8 cellular contexts compared by ENCODE assay signal in the genomic region with DNA sequence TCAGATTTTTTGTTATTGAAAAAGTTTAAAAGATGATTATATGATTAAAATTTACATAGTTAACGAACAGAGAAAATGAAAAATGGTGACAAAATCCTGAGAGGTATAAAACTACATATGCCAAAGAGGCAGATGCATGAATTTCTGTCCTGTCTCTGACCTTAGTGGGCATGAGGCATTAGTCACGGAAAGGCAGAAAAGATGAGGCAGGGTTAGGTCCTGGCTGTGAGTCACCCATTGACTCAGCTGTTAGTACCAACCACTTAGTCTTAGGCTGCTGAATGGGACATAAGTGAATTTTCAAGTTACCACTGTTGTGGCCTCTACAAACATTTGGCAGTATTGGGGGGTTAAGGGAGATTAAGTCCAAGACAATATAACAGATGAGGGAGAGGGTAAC. TPM values are rescaled to one million over a fixed set of nuclear protein-coding genes. Genes with fewer than 3 reads are reported as not detected.
DNase-seq lines count a peak whose midpoint lies in the region; ATAC-seq and TF ChIP-seq lines count a peak whose summit lies in the region.

No MANE protein-coding gene starts in this region.

- H3K79me1 ChIP-seq in H9 (ENCODE audit: insufficient read depth, low read depth, low read length, poor library complexity, severe bottlenecking): no peaks in the 10 kb centered on the region

- H3K4me3 ChIP-seq in naive thymus-derived CD4-positive, alpha-beta T cell (ENCODE audit: low read length): no peak overlapping the region

- POLR2A ChIA-PET in naive thymus-derived CD4-positive, alpha-beta T cell (lab: Charles Lee): interaction anchor here (0.7 kb wide), 1 partner anchor 63 kb away, joined by 3 read pairs; no protein-coding TSS in a partner anchor
- POLR2A ChIA-PET in GM10248 (lab: Yijun Ruan, JAX): no interaction called here

- no peak overlapping the region for H2AFZ ChIP-seq in H9 (ENCODE audit: low read length)

- H3K4me3 Mint-ChIP-seq in naive thymus-derived CD4-positive, alpha-beta T cell: no peak overlapping the region
- H3K4me3 Mint-ChIP-seq in H9: no peak overlapping the region

- no peaks in the 10 kb centered on the region for H3K23me2 ChIP-seq in H9 (ENCODE audit: insufficient read length, low read depth, low read length, poor library complexity, severe bottlenecking)

- TF ChIP-seq CTCF in H9 (conservative IDR thresholded peaks at IDR 0.05) (no peak), GM10248 (IDR thresholded peaks at IDR 0.05; ENCODE audit: control extremely low read depth, extremely low read depth, low read depth, missing control alignments) (no peak)

- H3K27me3 Mint-ChIP-seq in naive thymus-derived CD4-positive, alpha-beta T cell: no peaks in the 10 kb centered on the region
- no peaks in the 10 kb centered on the region for H3K27me3 Mint-ChIP-seq in H9 (ENCODE audit: low read depth)

- H3K4me1 ChIP-seq in naive thymus-derived CD4-positive, alpha-beta T cell (ENCODE audit: control insufficient read depth in 2 of 2, insufficient read depth in 2 of 2, low read length in 2 of 2): peaks cover 10 to 20% of the 10 kb centered on the region in 2 donors
- no peaks in the 10 kb centered on the region for H3K4me1 ChIP-seq in H9 (ENCODE audit: insufficient read depth, low read length)

- intact Hi-C loops in naive thymus-derived CD4-positive, alpha-beta T cell (cut with micrococcal nuclease): loop anchor here in 1 of 2 donors (1.0 kb wide), 1 partner anchor 7 kb away; no protein-coding TSS in a partner anchor

- H2BK120ac ChIP-seq in H9 (ENCODE audit: low read depth, low read length, poor library complexity, severe bottlenecking): no peak overlapping the region

- peaks cover 20 to 36% of the 10 kb centered on the region in 2 donors for H3K36me3 Mint-ChIP-seq in activated naive CD4-positive, alpha-beta T cell treated with anti-CD3 and anti-CD28 coated beads, Interleukin-2, amount 50 U/mL, for 72 hours
- H3K36me3 Mint-ChIP-seq in naive thymus-derived CD4-positive, alpha-beta T cell: peaks cover 9 to 51% (median 36%) of the 10 kb centered on the region in 5 donors
- H3K36me3 Mint-ChIP-seq in H9 (ENCODE audit: insufficient read depth in 1 of 3, low read depth in 3 of 3): peaks cover 12 to 20% (median 17%) of the 10 kb centered on the region in 3 experiments

- H3K4ac ChIP-seq in H9 (ENCODE audit: low read depth, low read length): no peak overlapping the region

- DNase-seq in CD1c-positive myeloid dendritic cell (ENCODE audit: extremely low spot score) (peak; percentile 58), HT1080 (ENCODE audit: low read depth) (peak; percentile 97), H9 (no peak), GOT3 (lab: John Stamatoyannopoulos, UW) (no peak), GM10248 (ENCODE audit: extremely low spot score) (no peak), NCI-H1048 (lab: John Stamatoyannopoulos, UW) (no peak)
- peak in 1 of 2 donors; percentile 24 for DNase-seq in activated naive CD4-positive, alpha-beta T cell treated with anti-CD3 and anti-CD28 coated beads, Interleukin-2, amount 50 U/mL, for 72 hours (ENCODE audit: low spot score in 2 of 2)
- peak in 1 of 9 donors; percentile 24 for DNase-seq in naive thymus-derived CD4-positive, alpha-beta T cell

- H3K27ac ChIP-seq in naive thymus-derived CD4-positive, alpha-beta T cell (ENCODE audit: low read depth, low read length): no peak overlapping the region
- no peak overlapping the region for H3K27ac ChIP-seq in H9 (ENCODE audit: insufficient read length, low read depth, low read length)

- no peak overlapping the region for H2BK15ac ChIP-seq in H9 (ENCODE audit: low read depth, low read length)

- no peak overlapping the region for H3K14ac ChIP-seq in H9 (ENCODE audit: insufficient read depth, low read length)

- peak; percentile 99 to 100 for ATAC-seq in activated naive CD4-positive, alpha-beta T cell treated with anti-CD3 and anti-CD28 coated beads, Interleukin-2, amount 50 U/mL, for 72 hours
- ATAC-seq in naive thymus-derived CD4-positive, alpha-beta T cell: peak; percentile 78

- no peaks in the 10 kb centered on the region; the same call in 1 of the 2 replicates for H3K79me2 ChIP-seq in H9 (ENCODE audit: insufficient read depth, low read length)

- H2BK5ac ChIP-seq in H9 (ENCODE audit: insufficient read length, low read length): no peak overlapping the region

- H3K27me3 ChIP-seq in naive thymus-derived CD4-positive, alpha-beta T cell (ENCODE audit: control insufficient read depth in 2 of 2, insufficient read depth in 2 of 2, low read length in 2 of 2): no peaks in the 10 kb centered on the region
- H3K27me3 ChIP-seq in H9 (ENCODE audit: insufficient read depth, low read length): no peaks in the 10 kb centered on the region

- peaks cover 2 to 8% (median 3%) of the 10 kb centered on the region in 3 experiments for H3K36me3 ChIP-seq in naive thymus-derived CD4-positive, alpha-beta T cell (ENCODE audit: control insufficient read depth in 2 of 3, insufficient read depth in 3 of 3, low read length in 3 of 3)

- H4K5ac ChIP-seq in H9 (ENCODE audit: insufficient read length, low read depth, low read length): no peak overlapping the region

- peaks cover 0 to 4% of the 10 kb centered on the region in 2 donors for H3K9me3 Mint-ChIP-seq in activated naive CD4-positive, alpha-beta T cell treated with anti-CD3 and anti-CD28 coated beads, Interleukin-2, amount 50 U/mL, for 72 hours
- peaks cover 0 to 15% (median 7%) of the 10 kb centered on the region in 11 donors for H3K9me3 Mint-ChIP-seq in naive thymus-derived CD4-positive, alpha-beta T cell
- H3K9me3 Mint-ChIP-seq in H9: peaks cover 0 to 3% of the 10 kb centered on the region in 2 experiments; a peak in 1 of 5 replicates

- H3K9me3 ChIP-seq in naive thymus-derived CD4-positive, alpha-beta T cell (ENCODE audit: control insufficient read depth in 2 of 3, low read length in 3 of 3): no peaks in the 10 kb centered on the region
- H3K9me3 ChIP-seq in H9 (ENCODE audit: control insufficient read depth, low read depth, low read length): no peaks in the 10 kb centered on the region

- no peak overlapping the region for H3K23ac ChIP-seq in H9 (ENCODE audit: insufficient read length, low read depth, low read length)

- H4K8ac ChIP-seq in H9 (replicated peaks; ENCODE audit: insufficient read length, low read depth, low read length): no peak overlapping the region

- H4K20me1 ChIP-seq in H9 (ENCODE audit: control insufficient read depth, insufficient read depth, insufficient read length): no peaks in the 10 kb centered on the region

- no peak overlapping the region for H4K91ac ChIP-seq in H9 (ENCODE audit: insufficient read length, low read depth, low read length)

- CTCF ChIA-PET in naive thymus-derived CD4-positive, alpha-beta T cell (lab: Charles Lee): no interaction called here
- CTCF ChIA-PET in GM10248 (lab: Yijun Ruan, JAX): no interaction called here

- no peak overlapping the region for H2BK12ac ChIP-seq in H9 (ENCODE audit: insufficient read length, low read depth, low read length)

- H3K18ac ChIP-seq in H9 (ENCODE audit: insufficient read length, low read depth, low read length): no peak overlapping the region

- WGBS in H9 (ENCODE audit: extremely low coverage, insufficient read length, low lambda C conversion rate): 100% methylated on average over 1 of the region's 2 CpGs

- no peak overlapping the region for H2AK5ac ChIP-seq in H9 (ENCODE audit: insufficient read length, low read length)

- H3K56ac ChIP-seq in H9 (ENCODE audit: insufficient read length, low read depth, low read length): no peak overlapping the region

- H3K9ac ChIP-seq in H9 (ENCODE audit: extremely low read depth, insufficient read length, low read length): no peak overlapping the region

- H3K27ac Mint-ChIP-seq in activated naive CD4-positive, alpha-beta T cell treated with anti-CD3 and anti-CD28 coated beads, Interleukin-2, amount 50 U/mL, for 72 hours: no peak overlapping the region
- peak overlapping the region in 2 of 9 donors; percentile 8 to 14 for H3K27ac Mint-ChIP-seq in naive thymus-derived CD4-positive, alpha-beta T cell
- H3K27ac Mint-ChIP-seq in H9: peak overlapping the region in 1 of 3 experiments; percentile 71; a peak in 2 of 7 replicates

- peaks cover 38 to 79% (median 56%) of the 10 kb centered on the region in 7 donors for H3K4me1 Mint-ChIP-seq in naive thymus-derived CD4-positive, alpha-beta T cell
- H3K4me1 Mint-ChIP-seq in H9: peaks cover 11 to 13% of the 10 kb centered on the region in 2 experiments; a peak in 2 of 4 replicates

- no peak overlapping the region for H3K4me2 ChIP-seq in H9 (ENCODE audit: insufficient read depth, insufficient read length, low read length)

- H2BK20ac ChIP-seq in H9 (ENCODE audit: low read depth, low read length, poor library complexity, severe bottlenecking): no peak overlapping the region

- H3T11ph ChIP-seq in H9 (ENCODE audit: low read length): no peak overlapping the region

RNA-seq across cellular contexts. Expression of gene RASA1, which starts 33.1 kb away (rescaled TPM):
- total RNA-seq in HT1080 (2014; rRNA removed; shearing (Covaris generic)): 65.9 and 79.3 TPM in 2 replicates
- polyA plus RNA-seq in HT1080 (2015; cell fraction: cytosol; rRNA removed): 112 and 155 TPM in 2 replicates
- polyA plus RNA-seq in HT1080 (2015; cell fraction: nucleus; rRNA removed): 271 and 284 TPM in 2 replicates
- 10 to 100 TPM; 16.9 to 22.9 TPM for total RNA-seq in activated naive CD4-positive, alpha-beta T cell treated with anti-CD3 and anti-CD28 coated beads, Interleukin-2, amount 50 U/mL, for 72 hours
- 10 to 100 TPM; 20.9 to 30.7 (median 27.5) TPM for total RNA-seq in naive thymus-derived CD4-positive, alpha-beta T cell
- polyA plus RNA-seq in naive thymus-derived CD4-positive, alpha-beta T cell: 1 to 10 TPM; 5.9 to 6.6 TPM
- 29.6 TPM in 2 replicates for total RNA-seq in H9 (2021)

Comparison
In these comparisons a context has a peak if more than half of its experiments do, and no peak if none do; other contexts are left out.
1. DNase-seq: peak in CD1c-positive myeloid dendritic cell (single experiment) and HT1080 (single experiment); none in H9 (single experiment), GOT3 (single experiment), GM10248 (single experiment) and NCI-H1048 (single experiment).